23 cellular contexts compared by ENCODE assay signal in genomic region chr5:77568082-77568481, GRCh38.
"Had no signal": no experiment of that assay in that cellular context is flagged by ENCODE, and none has a peak within 500 bp of the region (broad histone marks: within the 10 kb centered on the region; RNA-seq: fewer than 3 reads in every experiment).

No MANE protein-coding gene starts in this region.

- H3K27ac ChIP-seq: dorsolateral prefrontal cortex, epithelial cell of prostate, skin epidermis, tibial nerve had no signal

- H3K4me1 ChIP-seq: tibial nerve had no signal

- ATAC-seq: activated naive CD8-positive, alpha-beta T cell treated with anti-CD3 and anti-CD28 coated beads, Interleukin-2, amount 50 U/mL, for 24 hours; left lobe of liver had no signal

- H3K27me3 ChIP-seq: tibial nerve had no signal

- H3K36me3 ChIP-seq: tibial nerve had no signal

- H3K9me3 ChIP-seq: tibial nerve had no signal

- DNase-seq: activated CD4-positive, alpha-beta T cell treated with anti-CD3 and anti-CD28 coated beads, Interleukin-2, amount 50 U/mL, for 1 hour; activated CD8-positive, alpha-beta memory T cell treated with anti-CD3 and anti-CD28 coated beads for 24 hours; activated CD8-positive, alpha-beta memory T cell treated with anti-CD3 and anti-CD28 coated beads, Interleukin-2, amount 50 U/mL, for 48 hours; activated effector memory CD4-positive, alpha-beta T cell treated with Interleukin-2 at 50 U/mL for 16 hours; activated naive CD4-positive, alpha-beta T cell treated with anti-CD3 and anti-CD28 coated beads, Interleukin-2, amount 10 ng/mL, durations not matched to agents 7 days and 5 days; activated naive CD8-positive, alpha-beta T cell treated with anti-CD3 and anti-CD28 coated beads, Interleukin-2, amount 50 U/mL, for 24 hours; activated T-cell treated with anti-CD3 and anti-CD28 coated beads, Interleukin-2, amount 50 U/mL, for 48 hours; anterior cingulate cortex; central memory CD4-positive, alpha-beta T cell; dorsolateral prefrontal cortex; endodermal cell; foreskin fibroblast; glutamatergic neuron; hypothalamus; kidney; mammary epithelial cell; midbrain; occipital lobe; T1000 had no signal

- H3K4me3 ChIP-seq: dorsolateral prefrontal cortex, skin epidermis, tibial nerve had no signal
